Comparison of ENCODE assay signal across 11 cellular contexts in the genomic region with DNA sequence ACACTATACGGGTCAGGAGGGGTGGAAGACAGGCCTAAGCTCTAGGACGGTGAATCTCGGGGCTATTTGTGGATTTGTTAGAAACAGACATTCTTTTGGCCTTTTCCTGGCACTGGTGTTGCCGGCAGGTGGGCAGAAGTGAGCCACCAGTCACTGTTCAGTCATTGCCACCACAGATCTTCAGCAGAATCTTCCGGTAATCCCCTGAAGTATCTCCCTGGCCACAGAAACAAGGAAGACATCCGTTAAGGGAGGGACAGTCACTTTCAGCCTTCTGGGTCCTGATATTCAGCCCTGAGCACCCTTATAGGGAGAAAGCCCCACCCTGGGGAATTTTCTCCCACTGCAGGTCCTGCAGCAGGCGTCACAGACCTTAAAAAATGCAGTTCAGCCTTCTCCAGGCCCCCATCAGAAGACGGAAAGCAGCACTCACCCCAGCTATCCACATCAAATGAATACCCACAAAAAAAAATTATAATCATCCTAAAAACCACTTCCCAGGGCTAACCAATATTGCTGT. TPM values are rescaled to one million over a fixed set of nuclear protein-coding genes. Genes with fewer than 3 reads are reported as not detected.
DNase-seq lines count a peak whose midpoint lies in the region; ATAC-seq lines count a peak whose summit lies in the region.
"Had no signal": no experiment of that assay in that cellular context is flagged by ENCODE, and none has a peak within 500 bp of the region (broad histone marks: within the 10 kb centered on the region; RNA-seq: fewer than 3 reads in every experiment).

No MANE protein-coding gene starts in this region.

- ATAC-seq in activated naive CD8-positive, alpha-beta T cell treated with anti-CD3 and anti-CD28 coated beads, Interleukin-2, amount 50 U/mL, for 24 hours = no peak
- no peak for ATAC-seq in memory B cell (ENCODE audit: low read depth)
- peak in 1 of 2 donors; percentile 28 for ATAC-seq in stimulated activated naive B cell treated with anti-CD40 and anti-IgM and Interleukin-4, amounts not matched to agents 10 μg/mL and 1 μg/mL and 100 μg/mL, for 72 hours (replicated peaks)
- no peak for ATAC-seq in HG03442 (IDR thresholded peaks at IDR 0.05; ENCODE audit: unreplicated experiment)
- no peak for ATAC-seq in GM18502 (IDR thresholded peaks at IDR 0.05; ENCODE audit: poor library complexity, unreplicated experiment)
- no peak for ATAC-seq in HG03159 (IDR thresholded peaks at IDR 0.05; ENCODE audit: unreplicated experiment)

- H3K27me3 Mint-ChIP-seq in IgD-negative memory B cell (no peaks in the 10 kb centered on the region), memory B cell (no peaks in the 10 kb centered on the region)
- H3K27me3 Mint-ChIP-seq in activated naive CD8-positive, alpha-beta T cell treated with anti-CD3 and anti-CD28 coated beads, Interleukin-2, amount 50 U/mL, for 24 hours = no peaks in the 10 kb centered on the region
- H3K27me3 Mint-ChIP-seq in stimulated activated naive B cell treated with anti-CD40 and anti-IgM and Interleukin-4, amounts not matched to agents 10 μg/mL and 1 μg/mL and 100 μg/mL, for 72 hours = no peaks in the 10 kb centered on the region

- no peaks in the 10 kb centered on the region for H3K9me3 Mint-ChIP-seq in IgD-negative memory B cell
- H3K9me3 Mint-ChIP-seq in activated naive CD8-positive, alpha-beta T cell treated with anti-CD3 and anti-CD28 coated beads, Interleukin-2, amount 50 U/mL, for 24 hours = no peaks in the 10 kb centered on the region
- no peaks in the 10 kb centered on the region for H3K9me3 Mint-ChIP-seq in memory B cell
- H3K9me3 Mint-ChIP-seq in stimulated activated naive B cell treated with anti-CD40 and anti-IgM and Interleukin-4, amounts not matched to agents 10 μg/mL and 1 μg/mL and 100 μg/mL, for 72 hours = no peaks in the 10 kb centered on the region

- no peak for DNase-seq in activated naive CD8-positive, alpha-beta T cell treated with anti-CD3 and anti-CD28 coated beads, Interleukin-2, amount 50 U/mL, for 24 hours
- no peak for DNase-seq in memory B cell (ENCODE audit: low spot score in 2 of 2)
- DNase-seq in stimulated activated naive B cell treated with anti-CD40 and anti-IgM and Interleukin-4, amounts not matched to agents 10 μg/mL and 1 μg/mL and 100 μg/mL, for 72 hours = no peak
- no peak for DNase-seq in nucleus accumbens (lab: John Stamatoyannopoulos, UW)
- DNase-seq: activated CD4-positive, alpha-beta T cell treated with anti-CD3 and anti-CD28 coated beads for 1 hour; DMS 273 treated with DMSO at 0.1 percent for 48 hours; SHP77 treated with DMSO at 0.1 percent for 48 hours had no signal

- H3K27ac Mint-ChIP-seq in IgD-negative memory B cell = peak overlapping the region in 2 of 3 donors; percentile 44 to 65
- peak overlapping the region; percentile 61 for H3K27ac Mint-ChIP-seq in activated naive CD8-positive, alpha-beta T cell treated with anti-CD3 and anti-CD28 coated beads, Interleukin-2, amount 50 U/mL, for 24 hours
- peak overlapping the region; percentile 64 for H3K27ac Mint-ChIP-seq in memory B cell
- peak overlapping the region; percentile 68 for H3K27ac Mint-ChIP-seq in stimulated activated naive B cell treated with anti-CD40 and anti-IgM and Interleukin-4, amounts not matched to agents 10 μg/mL and 1 μg/mL and 100 μg/mL, for 72 hours

- H3K36me3 Mint-ChIP-seq in IgD-negative memory B cell (peaks cover 5% of the 10 kb centered on the region), memory B cell (peaks cover 66% of the 10 kb centered on the region)
- peaks cover 63% of the 10 kb centered on the region for H3K36me3 Mint-ChIP-seq in activated naive CD8-positive, alpha-beta T cell treated with anti-CD3 and anti-CD28 coated beads, Interleukin-2, amount 50 U/mL, for 24 hours (ENCODE audit: low read depth)
- H3K36me3 Mint-ChIP-seq in stimulated activated naive B cell treated with anti-CD40 and anti-IgM and Interleukin-4, amounts not matched to agents 10 μg/mL and 1 μg/mL and 100 μg/mL, for 72 hours = peaks cover 70 to 92% of the 10 kb centered on the region in 2 donors

- H3K4me1 Mint-ChIP-seq in IgD-negative memory B cell (peaks cover 0 to 5% (median 0%) of the 10 kb centered on the region in 3 donors), memory B cell (no peaks in the 10 kb centered on the region)
- peaks cover 15% of the 10 kb centered on the region for H3K4me1 Mint-ChIP-seq in activated naive CD8-positive, alpha-beta T cell treated with anti-CD3 and anti-CD28 coated beads, Interleukin-2, amount 50 U/mL, for 24 hours
- peaks cover 34 to 37% of the 10 kb centered on the region in 2 donors for H3K4me1 Mint-ChIP-seq in stimulated activated naive B cell treated with anti-CD40 and anti-IgM and Interleukin-4, amounts not matched to agents 10 μg/mL and 1 μg/mL and 100 μg/mL, for 72 hours

- H3K4me3 Mint-ChIP-seq in IgD-negative memory B cell (no peak overlapping the region), memory B cell (no peak overlapping the region)
- no peak overlapping the region for H3K4me3 Mint-ChIP-seq in activated naive CD8-positive, alpha-beta T cell treated with anti-CD3 and anti-CD28 coated beads, Interleukin-2, amount 50 U/mL, for 24 hours
- H3K4me3 Mint-ChIP-seq in stimulated activated naive B cell treated with anti-CD40 and anti-IgM and Interleukin-4, amounts not matched to agents 10 μg/mL and 1 μg/mL and 100 μg/mL, for 72 hours = no peak overlapping the region

RNA-seq across cellular contexts. Expression of gene PLAC9, which starts 23.2 kb away (rescaled TPM):
- not detected for polyA plus RNA-seq in IgD-negative memory B cell

RNA-seq across cellular contexts. Expression of gene ANXA11, which starts 49.6 kb away (rescaled TPM):
- 243 TPM for polyA plus RNA-seq in IgD-negative memory B cell
